8 cellular contexts compared by ENCODE assay signal in the genomic region with DNA sequence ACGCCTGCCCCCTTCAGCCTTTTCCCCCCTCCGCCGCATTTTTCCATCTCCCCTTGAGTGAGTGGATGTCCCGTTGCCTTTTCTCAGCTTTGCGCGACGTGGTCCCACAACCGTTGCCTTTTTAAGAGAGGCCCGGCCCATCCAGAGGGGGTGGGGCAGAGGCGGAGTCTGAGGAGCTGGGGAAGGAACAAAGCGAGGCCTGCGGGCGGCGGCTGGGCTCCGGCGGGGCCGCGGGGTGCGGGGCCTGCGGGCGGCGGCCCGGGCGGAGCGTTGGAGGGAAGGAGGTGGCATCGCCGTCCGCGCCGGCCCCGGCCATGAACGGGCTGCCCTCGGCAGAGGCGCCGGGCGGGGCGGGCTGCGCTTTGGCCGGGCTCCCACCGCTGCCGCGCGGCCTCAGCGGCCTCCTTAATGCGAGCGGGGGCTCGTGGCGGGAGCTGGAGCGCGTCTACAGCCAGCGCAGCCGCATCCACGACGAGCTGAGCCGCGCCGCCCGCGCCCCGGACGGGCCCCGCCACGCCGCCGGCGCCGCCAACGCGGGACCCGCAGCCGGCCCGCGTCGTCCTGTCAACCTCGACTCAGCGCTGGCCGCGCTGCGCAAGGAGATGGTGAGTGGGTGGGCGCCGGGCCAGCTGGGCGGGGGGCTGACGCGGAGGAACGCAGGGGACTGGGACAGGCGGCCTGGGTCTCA. TPM values are rescaled to one million over a fixed set of nuclear protein-coding genes. Genes with fewer than 3 reads are reported as not detected.
DNase-seq lines count a peak whose midpoint lies in the region; ATAC-seq and TF ChIP-seq lines count a peak whose summit lies in the region.

A gene (plus strand): TSS at position 183 of the 688 bp plus-strand sequence. CDS start 132 bp downstream, at position 315.

- peak within 1 kb of the TSS; percentile 99 for H3K4me3 Mint-ChIP-seq in H9

- H2BK5ac ChIP-seq in H9 (ENCODE audit: insufficient read length, low read length) = no peak within 1 kb of the TSS

- no peak within 1 kb of the TSS for H4K91ac ChIP-seq in H9 (ENCODE audit: insufficient read length, low read depth, low read length)

- H3K9me3 Mint-ChIP-seq in H9 = no peaks in the 10 kb centered on the region; a peak in 1 of 5 replicates

- CTCF ChIA-PET in activated CD8-positive, alpha-beta memory T cell treated with anti-CD3 and anti-CD28 coated beads for 36 hours (lab: Charles Lee) = interaction anchor here (1.0 to 4.6 kb wide), 15 partner anchors 8 to 42 kb away, joined by 3 to 56 read pairs (median 5); a partner anchor contains a TSS

- H2BK15ac ChIP-seq in H9 (ENCODE audit: low read depth, low read length) = no peak within 1 kb of the TSS

- H3K79me1 ChIP-seq in H9 (ENCODE audit: insufficient read depth, low read depth, low read length, poor library complexity, severe bottlenecking) = peaks cover 4% of the 10 kb centered on the region

- H3K27me3 ChIP-seq in ACC112 (ENCODE audit: insufficient read depth, low read length) (no peaks in the 10 kb centered on the region), H9 (ENCODE audit: insufficient read depth, low read length) (peaks cover 8% of the 10 kb centered on the region; the same call in 1 of the 2 replicates), lung (ENCODE audit: control insufficient read depth, insufficient read depth) (no peaks in the 10 kb centered on the region)

- no peak within 1 kb of the TSS for H3K9ac ChIP-seq in H9 (ENCODE audit: extremely low read depth, insufficient read length, low read length)

- no peak within 1 kb of the TSS for H4K8ac ChIP-seq in H9 (replicated peaks; ENCODE audit: insufficient read length, low read depth, low read length)

- peak; percentile 79 for DNase-seq in H9
- peak; percentile 53 for DNase-seq in NCI-H82 treated with DMSO at 0.1 percent for 48 hours (lab: John Stamatoyannopoulos, UW; ENCODE audit: unreplicated experiment)
- peak; percentile 83 for DNase-seq in effector CD4-positive, alpha-beta T cell
- DNase-seq in lung (ENCODE audit: low spot score) = peak; percentile 94
- peak; percentile 75 to 78 (median 77) for DNase-seq in stimulated activated CD4-positive, alpha-beta T cell treated with anti-CD3 and anti-CD28 coated beads, TNF-alpha, amount 100 ng/mL, for 1 hour (ENCODE audit: low read depth in 3 of 3, low spot score in 1 of 3)
- DNase-seq in cortex of kidney (lab: John Stamatoyannopoulos, UW) = no peak

- H3K4me3 ChIP-seq in ACC112 (ENCODE audit: low read depth, low read length) (peak within 1 kb of the TSS; percentile 92), lung (peak within 1 kb of the TSS; percentile 74)

- H3K79me2 ChIP-seq in ACC112 (ENCODE audit: control insufficient read depth, insufficient read depth, low read length, unreplicated experiment) = peaks cover 54% of the 10 kb centered on the region
- H3K79me2 ChIP-seq in H9 (ENCODE audit: insufficient read depth, low read length) = no peaks in the 10 kb centered on the region; the same call in 1 of the 2 replicates

- peaks cover 6 to 14% (median 9%) of the 10 kb centered on the region in 3 experiments; a peak in 6 of 7 replicates for H3K36me3 Mint-ChIP-seq in H9 (ENCODE audit: insufficient read depth in 1 of 3, low read depth in 3 of 3)

- H4K5ac ChIP-seq in H9 (ENCODE audit: insufficient read length, low read depth, low read length) = no peak within 1 kb of the TSS

- peak within 1 kb of the TSS in 2 of 3 experiments; percentile 70 to 85; a peak in 3 of 7 replicates for H3K27ac Mint-ChIP-seq in H9

- H2AFZ ChIP-seq in ACC112 (ENCODE audit: low read length, unreplicated experiment) (no peak within 1 kb of the TSS), H9 (ENCODE audit: low read length) (no peak within 1 kb of the TSS)

- no peak within 1 kb of the TSS for H3K14ac ChIP-seq in H9 (ENCODE audit: insufficient read depth, low read length)

- H3K27me3 Mint-ChIP-seq in H9 (ENCODE audit: low read depth) = peaks cover 21% of the 10 kb centered on the region

- H3K9me3 ChIP-seq in H9 (ENCODE audit: control insufficient read depth, low read depth, low read length) = no peaks in the 10 kb centered on the region
- H3K9me3 ChIP-seq in lung (ENCODE audit: control insufficient read depth in 2 of 2, insufficient read depth in 1 of 2, low read length in 1 of 2) = no peaks in the 10 kb centered on the region

- POLR2A ChIA-PET in activated CD8-positive, alpha-beta memory T cell treated with anti-CD3 and anti-CD28 coated beads for 36 hours (lab: Charles Lee) = interaction anchor here (0.5 to 2.8 kb wide), 14 partner anchors 16 to 316 kb away, joined by 3 to 14 read pairs (median 4); a partner anchor contains a TSS

- peaks cover 25% of the 10 kb centered on the region for H3K23me2 ChIP-seq in H9 (ENCODE audit: insufficient read length, low read depth, low read length, poor library complexity, severe bottlenecking)

- H3K4ac ChIP-seq in H9 (ENCODE audit: low read depth, low read length) = no peak within 1 kb of the TSS

- H3K23ac ChIP-seq in H9 (ENCODE audit: insufficient read length, low read depth, low read length) = no peak within 1 kb of the TSS

- TF ChIP-seq CTCF in H9 (conservative IDR thresholded peaks at IDR 0.05) (no peak), lung (IDR thresholded peaks at IDR 0.05; ENCODE audit: control extremely low read depth, extremely low read depth) (peak; percentile 4)

- H3T11ph ChIP-seq in H9 (ENCODE audit: low read length) = no peak within 1 kb of the TSS

- no peak within 1 kb of the TSS for H2AK5ac ChIP-seq in H9 (ENCODE audit: insufficient read length, low read length)

- H3K27ac ChIP-seq in ACC112 (ENCODE audit: low read depth, low read length) = 0 out of 2 replicates have a peak within 1 kb of the TSS, but pooled peaks have one; percentile 8
- no peak within 1 kb of the TSS for H3K27ac ChIP-seq in H9 (ENCODE audit: insufficient read length, low read depth, low read length)
- H3K27ac ChIP-seq in lung (ENCODE audit: low read depth in 1 of 2, low read length in 1 of 2) = peak within 1 kb of the TSS; percentile 88 to 95

- H3K4me1 ChIP-seq in ACC112 (ENCODE audit: control insufficient read depth, insufficient read depth, low read length, unreplicated experiment) (peaks cover 48% of the 10 kb centered on the region), H9 (ENCODE audit: insufficient read depth, low read length) (no peaks in the 10 kb centered on the region; the same call in 1 of the 2 replicates), lung (ENCODE audit: control insufficient read depth in 2 of 2, insufficient read depth in 2 of 2, low read length in 2 of 2) (peaks cover 5 to 28% of the 10 kb centered on the region in 2 donors)

- no peak for ATAC-seq in lung (ENCODE audit: insufficient read depth, low FRiP score)

- no peak within 1 kb of the TSS for H3K56ac ChIP-seq in H9 (ENCODE audit: insufficient read length, low read depth, low read length)

- no peak within 1 kb of the TSS for H2BK12ac ChIP-seq in H9 (ENCODE audit: insufficient read length, low read depth, low read length)

- no peak within 1 kb of the TSS for H2BK120ac ChIP-seq in H9 (ENCODE audit: low read depth, low read length, poor library complexity, severe bottlenecking)

- no peak within 1 kb of the TSS for H2BK20ac ChIP-seq in H9 (ENCODE audit: low read depth, low read length, poor library complexity, severe bottlenecking)

- H4K20me1 ChIP-seq in H9 (ENCODE audit: control insufficient read depth, insufficient read depth, insufficient read length) = no peaks in the 10 kb centered on the region

- no peak within 1 kb of the TSS for H3K18ac ChIP-seq in H9 (ENCODE audit: insufficient read length, low read depth, low read length)

- H3K4me1 Mint-ChIP-seq in H9 = peaks cover 38 to 54% of the 10 kb centered on the region in 2 experiments

- peak within 1 kb of the TSS; percentile 78 for H3K4me2 ChIP-seq in H9 (ENCODE audit: insufficient read depth, insufficient read length, low read length)

- WGBS in H9 (ENCODE audit: extremely low coverage, insufficient read length, low lambda C conversion rate) = no CpG with 5 or more reads among the region's 86 CpGs
- WGBS in lung, 2 donors = 0 to 1% methylated on average over 48 to 86 of the region's 86 CpGs

- H3K36me3 ChIP-seq in ACC112 (ENCODE audit: insufficient read depth, low read length) (no peaks in the 10 kb centered on the region), lung (ENCODE audit: control insufficient read depth in 2 of 2, insufficient read depth in 2 of 2, low read length in 2 of 2) (no peaks in the 10 kb centered on the region)

RNA-seq across cellular contexts. Expression of the gene that starts here (rescaled TPM):
- total RNA-seq in H9 (2021) (20.0 and 21.7 TPM in 2 replicates), lung (10 to 100 TPM; 20.6 to 53.5 TPM)
- total RNA-seq in activated CD8-positive, alpha-beta memory T cell treated with anti-CD3 and anti-CD28 coated beads for 36 hours = 10 to 100 TPM; 30.3 to 31.1 TPM
- 10 to 100 TPM; 44.4 TPM for polyA plus RNA-seq in lung
